ENCODE assay signal across 9 cellular contexts in genomic region chr10:22433875-22434274, GRCh38.
DNase-seq lines count a peak whose midpoint lies in the region; ATAC-seq and TF ChIP-seq lines count a peak whose summit lies in the region.
"Had no signal": no experiment of that assay in that cellular context is flagged by ENCODE, and none has a peak within 500 bp of the region (broad histone marks: within the 10 kb centered on the region; RNA-seq: fewer than 3 reads in every experiment).

No MANE protein-coding gene starts in this region.

- H3K4me1 Mint-ChIP-seq in Caco-2 (ENCODE audit: low read depth, unreplicated experiment) (peaks cover 54% of the 10 kb centered on the region), osteocyte (ENCODE audit: unreplicated experiment) (peaks cover 56% of the 10 kb centered on the region)

- DNase-seq in Caco-2 (peak in 1 of 2 experiments; percentile 45), NOMO-1 (lab: John Stamatoyannopoulos, UW; ENCODE audit: unreplicated experiment in 2 of 2) (peak; percentile 70 to 85), cerebellar cortex (ENCODE audit: low spot score) (peak; percentile 76), osteocyte (ENCODE audit: extremely low spot score, unreplicated experiment) (no peak), body of pancreas (no peak), substantia nigra (lab: John Stamatoyannopoulos, UW) (no peak), activated gamma-delta T cell (lab: John Stamatoyannopoulos, UW) (no peak), ecto neural progenitor cell (ENCODE audit: low spot score) (no peak)
- DNase-seq: NCI-H1092 had no signal

- no peaks in the 10 kb centered on the region for H3K27me3 Mint-ChIP-seq in Caco-2 (ENCODE audit: insufficient read depth, unreplicated experiment)
- H3K27me3 Mint-ChIP-seq in osteocyte (ENCODE audit: unreplicated experiment) = no peaks in the 10 kb centered on the region

- CTCF ChIA-PET in Caco-2 (lab: Charles Lee) = interaction anchor here (0.9 kb wide), 1 partner anchor 593 kb away, joined by 7 read pairs; no protein-coding TSS in a partner anchor

- H3K36me3 Mint-ChIP-seq in Caco-2 (ENCODE audit: insufficient read depth, unreplicated experiment) (peaks cover 7% of the 10 kb centered on the region), osteocyte (ENCODE audit: unreplicated experiment) (no peaks in the 10 kb centered on the region)

- H3K4me3 ChIP-seq in Caco-2 (ENCODE audit: low read depth, low read length) = no peak overlapping the region
- no peak overlapping the region for H3K4me3 ChIP-seq in body of pancreas

- H3K36me3 ChIP-seq in Caco-2 (ENCODE audit: control insufficient read depth, insufficient read depth, low read length) (no peaks in the 10 kb centered on the region), body of pancreas (replicated peaks in 1 of 2; ENCODE audit: insufficient read depth in 1 of 2, low read depth in 2 of 2) (no peaks in the 10 kb centered on the region)

- H3K27ac Mint-ChIP-seq in Caco-2 (ENCODE audit: unreplicated experiment) (peak overlapping the region; percentile 93), osteocyte (ENCODE audit: unreplicated experiment) (peak overlapping the region; percentile 80)

- H3K4me1 ChIP-seq in Caco-2 = peaks cover 54% of the 10 kb centered on the region
- H3K4me1 ChIP-seq in body of pancreas = peaks cover 16% of the 10 kb centered on the region

- H3K27me3 ChIP-seq in Caco-2 (replicated peaks; ENCODE audit: control insufficient read depth, insufficient read depth, low read length) (no peaks in the 10 kb centered on the region), body of pancreas (no peaks in the 10 kb centered on the region)

- TF ChIP-seq CTCF in Caco-2 (IDR thresholded peaks at IDR 0.05; ENCODE audit: insufficient read depth in 1 of 2, low read depth in 1 of 2, low read length in 1 of 2, severe bottlenecking in 1 of 2, unreplicated experiment in 1 of 2) = no peak
- TF ChIP-seq CTCF in osteocyte (IDR thresholded peaks at IDR 0.05) = no peak
- no peak for TF ChIP-seq CTCF in body of pancreas (IDR thresholded peaks at IDR 0.05)

- H3K4me3 Mint-ChIP-seq in Caco-2 (ENCODE audit: unreplicated experiment) (peak overlapping the region; percentile 67), osteocyte (ENCODE audit: unreplicated experiment) (no peak overlapping the region)

- no TSS peak for BruUV-seq in Caco-2 (replicated peaks; lab: Mats Ljungman, UMichigan)

- 34 to 37% methylated on average over 2 of the region's 2 CpGs for WGBS in body of pancreas, 2 donors

- intact Hi-C loops in Caco-2 (cut with micrococcal nuclease; ENCODE audit: unreplicated experiment) = loop anchor here (10.0 kb wide), 1 partner anchor 551 kb away; no protein-coding TSS in a partner anchor
- intact Hi-C loops in body of pancreas (cut with DNase I) = no loop called here

- no peak overlapping the region for H3K27ac ChIP-seq in body of pancreas
- H3K27ac ChIP-seq in substantia nigra (ENCODE audit: low read depth, low read length, poor library complexity, severe bottlenecking) = no peak overlapping the region

- TF ChIP-seq POLR2A in body of pancreas (IDR thresholded peaks at IDR 0.05) = no peak

- H3K9me3 Mint-ChIP-seq in Caco-2 (ENCODE audit: unreplicated experiment) (no peaks in the 10 kb centered on the region), osteocyte (ENCODE audit: unreplicated experiment) (no peaks in the 10 kb centered on the region)

- H3K9me3 ChIP-seq in Caco-2 = no peaks in the 10 kb centered on the region
- no peaks in the 10 kb centered on the region for H3K9me3 ChIP-seq in body of pancreas

- POLR2A ChIA-PET in Caco-2 (lab: Charles Lee) = interaction anchor here (1.0 kb wide), 1 partner anchor 117 kb away, joined by 3 read pairs; the partner anchor contains the start of gene COMMD3

- no peak for ATAC-seq in body of pancreas

Comparison
In these comparisons a context has a peak if more than half of its experiments do, and no peak if none do; other contexts are left out.
1. DNase-seq: peak in NOMO-1 (2 of 2) and cerebellar cortex (single experiment); none in osteocyte (single experiment), body of pancreas (0 of 4), substantia nigra (0 of 49), activated gamma-delta T cell (single experiment) and ecto neural progenitor cell (single experiment).